ENCODE assay signal across 8 cellular contexts in genomic region chr6:31836036-31836675, GRCh38. TPM values are rescaled to one million over a fixed set of nuclear protein-coding genes. Genes with fewer than 3 reads are reported as not detected.
DNase-seq lines count a peak whose midpoint lies in the region; ATAC-seq and TF ChIP-seq lines count a peak whose summit lies in the region.

No MANE protein-coding gene starts in this region.

- H3K9me3 ChIP-seq in Karpas-422 (ENCODE audit: low read length) = no peaks in the 10 kb centered on the region

- TF ChIP-seq CTCF in BJ (IDR thresholded peaks at IDR 0.05; ENCODE audit: insufficient read depth, low read depth, low read length) = no peak

- no peak for ATAC-seq in central memory CD8-positive, alpha-beta T cell (replicated peaks; ENCODE audit: extremely low read depth, poor library complexity, severe bottlenecking)
- ATAC-seq in naive B cell (ENCODE audit: low read depth in 2 of 2) (no peak), HG02884 (IDR thresholded peaks at IDR 0.05; ENCODE audit: unreplicated experiment) (no peak), HG02973 (IDR thresholded peaks at IDR 0.05; ENCODE audit: unreplicated experiment) (no peak)

- H3K9me3 Mint-ChIP-seq in central memory CD8-positive, alpha-beta T cell = no peaks in the 10 kb centered on the region
- H3K9me3 Mint-ChIP-seq in naive B cell = no peaks in the 10 kb centered on the region

- no peaks in the 10 kb centered on the region for H3K27me3 Mint-ChIP-seq in central memory CD8-positive, alpha-beta T cell
- no peaks in the 10 kb centered on the region for H3K27me3 Mint-ChIP-seq in naive B cell

- H3K9me2 ChIP-seq in Karpas-422 (replicated peaks; ENCODE audit: insufficient read depth, low read length) = no peaks in the 10 kb centered on the region

- peak overlapping the region; percentile 94 for H3K27ac ChIP-seq in Karpas-422 (ENCODE audit: low read length)

- H3K27ac Mint-ChIP-seq in central memory CD8-positive, alpha-beta T cell (ENCODE audit: low read depth) = peak overlapping the region; percentile 99
- H3K27ac Mint-ChIP-seq in naive B cell = peak overlapping the region; percentile 88 to 99 (median 96)

- H3K36me3 Mint-ChIP-seq in central memory CD8-positive, alpha-beta T cell (ENCODE audit: insufficient read depth) = peaks cover 63% of the 10 kb centered on the region
- H3K36me3 Mint-ChIP-seq in naive B cell = peaks cover 10 to 12% of the 10 kb centered on the region in 2 donors

- peaks cover 49% of the 10 kb centered on the region for H3K79me2 ChIP-seq in Karpas-422 (ENCODE audit: low read length)

- H3K4me3 Mint-ChIP-seq in central memory CD8-positive, alpha-beta T cell = peak overlapping the region; percentile 91
- H3K4me3 Mint-ChIP-seq in naive B cell = peak overlapping the region; percentile 92 to 99 (median 98)

- H3K4me3 ChIP-seq in BJ (ENCODE audit: low read depth, low read length) (peak overlapping the region; percentile 98), Karpas-422 (ENCODE audit: low read length) (peak overlapping the region; percentile 99)

- peaks cover 38% of the 10 kb centered on the region for H3K4me1 Mint-ChIP-seq in central memory CD8-positive, alpha-beta T cell
- peaks cover 20 to 51% (median 40%) of the 10 kb centered on the region in 3 donors for H3K4me1 Mint-ChIP-seq in naive B cell

- H3K4me2 ChIP-seq in Karpas-422 (ENCODE audit: low read depth, low read length, poor library complexity, severe bottlenecking) = peak overlapping the region; percentile 91

- POLR2A ChIA-PET in BJ (lab: Charles Lee) = interaction anchor here (0.7 to 1.1 kb wide), 2 partner anchors 7 to 41 kb away, joined by 15 to 29 read pairs; partner anchors contain the start of gene VARS1

- H2AFZ ChIP-seq in Karpas-422 (ENCODE audit: low read length) = no peak overlapping the region

- H4K20me1 ChIP-seq in Karpas-422 (ENCODE audit: insufficient read depth, low read depth, low read length) = peaks cover 26% of the 10 kb centered on the region; the same call in 1 of the 2 replicates

- peaks cover 50% of the 10 kb centered on the region for H3K4me1 ChIP-seq in Karpas-422 (ENCODE audit: low read length)

- DNase-seq in BJ (ENCODE audit: low read depth) = no peak
- peak; percentile 58 for DNase-seq in Karpas-422
- DNase-seq in central memory CD8-positive, alpha-beta T cell (ENCODE audit: low spot score in 2 of 2) = no peak
- DNase-seq in naive B cell = no peak
- no peak for DNase-seq in NCI-H526 (lab: John Stamatoyannopoulos, UW)
- DNase-seq in GM19238 (ENCODE audit: insufficient read length, low spot score) = no peak

- CTCF ChIA-PET in BJ (lab: Yijun Ruan, JAX) = interaction anchor here (1.0 kb wide), 1 partner anchor 29 kb away, joined by 3 read pairs; the partner anchor contains the start of gene LSM2

- H3K27me3 ChIP-seq in BJ (ENCODE audit: control insufficient read depth, insufficient read depth, low read length) = no peaks in the 10 kb centered on the region
- H3K27me3 ChIP-seq in Karpas-422 (ENCODE audit: low read length) = no peaks in the 10 kb centered on the region

- H3K36me3 ChIP-seq in BJ (ENCODE audit: control insufficient read depth, insufficient read depth, low read length) (peaks cover 13% of the 10 kb centered on the region), Karpas-422 (ENCODE audit: insufficient read depth, low read length) (peaks cover 49% of the 10 kb centered on the region)

- H3K9ac ChIP-seq in Karpas-422 (ENCODE audit: low read length) = peak overlapping the region; percentile 100

RNA-seq across cellular contexts. Expression of gene HSPA1B, which starts 8.6 kb away (rescaled TPM):
- polyA plus RNA-seq in BJ (2011; rRNA removed) (20.9 and 42.8 TPM in 2 replicates), naive B cell (ENCODE audit: low read depth in 6 of 6) (1 to 10 TPM; 1.1 to 2.8 (median 1.8) TPM)
- polyA minus RNA-seq in BJ (2011; rRNA and poly(A)+ RNA removed) = 34.9 and 44.1 TPM in 2 replicates
- total RNA-seq in Karpas-422 (2014; rRNA removed; shearing (Covaris generic); ENCODE audit: low replicate concordance) = 78.6 and 143 TPM in 2 replicates

RNA-seq across cellular contexts. Expression of gene HSPA1A, which starts 20.8 kb away (rescaled TPM):
- 57.7 and 98.6 TPM in 2 replicates for polyA plus RNA-seq in BJ (2011; rRNA removed)
- 44.0 and 48.6 TPM in 2 replicates for polyA minus RNA-seq in BJ (2011; rRNA and poly(A)+ RNA removed)
- total RNA-seq in Karpas-422 (2014; rRNA removed; shearing (Covaris generic); ENCODE audit: low replicate concordance) = 0.32 TPM in 1 of 2 replicates, not detected in the other
- 10 to 100 TPM in 2 of 6 donors, 1 to 10 TPM in 3, under 1 TPM in 1; 0.23 to 12.1 (median 7.9) TPM for polyA plus RNA-seq in naive B cell (ENCODE audit: low read depth in 6 of 6)

RNA-seq across cellular contexts. Expression of gene HSPA1L, which starts 21.1 kb away (rescaled TPM):
- polyA plus RNA-seq in BJ (2011; rRNA removed) (0.90 and 0.99 TPM in 2 replicates), naive B cell (ENCODE audit: low read depth in 6 of 6) (1 to 10 TPM in 1 of 6 donors, under 1 TPM in 4, not detected in 1; 0.45 to 1.4 (median 0.71) TPM)
- polyA minus RNA-seq in BJ (2011; rRNA and poly(A)+ RNA removed) = 0.57 and 1.6 TPM in 2 replicates
- 0.72 TPM in 1 of 2 replicates, not detected in the other for total RNA-seq in Karpas-422 (2014; rRNA removed; shearing (Covaris generic); ENCODE audit: low replicate concordance)

RNA-seq across cellular contexts. Expression of gene NEU1, which starts 26.5 kb away (rescaled TPM):
- polyA plus RNA-seq in BJ (2011; rRNA removed) = 32.1 and 48.1 TPM in 2 replicates
- polyA minus RNA-seq in BJ (2011; rRNA and poly(A)+ RNA removed) = 15.2 and 25.0 TPM in 2 replicates
- 23.7 and 38.7 TPM in 2 replicates for total RNA-seq in Karpas-422 (2014; rRNA removed; shearing (Covaris generic); ENCODE audit: low replicate concordance)
- 10 to 100 TPM; 10.9 to 19.5 (median 18.2) TPM for polyA plus RNA-seq in naive B cell (ENCODE audit: low read depth in 6 of 6)

RNA-seq across cellular contexts. Expression of gene LSM2, which starts 29.4 kb away (rescaled TPM):
- 40.3 and 43.5 TPM in 2 replicates for polyA plus RNA-seq in BJ (2011; rRNA removed)
- 22.2 and 25.1 TPM in 2 replicates for polyA minus RNA-seq in BJ (2011; rRNA and poly(A)+ RNA removed)
- total RNA-seq in Karpas-422 (2014; rRNA removed; shearing (Covaris generic); ENCODE audit: low replicate concordance) = 44.9 and 57.4 TPM in 2 replicates
- 100 to 1,000 TPM in 1 of 6 donors, 10 to 100 TPM in 5; 75.4 to 107 (median 92.4) TPM for polyA plus RNA-seq in naive B cell (ENCODE audit: low read depth in 6 of 6)
